Comparison of ENCODE assay signal across 27 cellular contexts in the genomic region with DNA sequence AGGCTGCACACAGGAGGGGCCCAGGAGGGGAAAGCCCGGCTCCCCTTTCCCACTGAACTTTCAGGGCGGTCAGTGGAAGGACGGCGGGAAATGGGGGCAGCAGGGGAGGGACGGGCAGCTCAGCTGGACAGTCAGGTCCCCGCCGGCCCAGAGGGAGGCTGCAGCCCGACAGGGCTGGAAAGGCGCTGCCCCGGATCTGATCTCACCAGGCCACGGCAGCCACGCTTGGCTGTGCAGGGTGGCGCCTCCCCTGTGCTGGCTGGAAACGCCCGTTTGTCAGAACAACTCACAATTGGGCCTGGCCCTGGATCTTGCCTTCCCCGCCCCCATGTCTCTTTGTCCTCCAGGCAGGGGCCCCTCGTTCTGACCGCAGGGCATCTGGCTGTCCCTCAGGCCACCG. TPM values are rescaled to one million over a fixed set of nuclear protein-coding genes. Genes with fewer than 3 reads are reported as not detected.
A peak's percentile ranks its signal among the peaks of the same experiment; 100 is the strongest.
DNase-seq lines count a peak whose midpoint lies in the region; ATAC-seq and TF ChIP-seq lines count a peak whose summit lies in the region.
"Had no signal": no experiment of that assay in that cellular context is flagged by ENCODE, and none has a peak within 500 bp of the region (broad histone marks: within the 10 kb centered on the region; RNA-seq: fewer than 3 reads in every experiment).

No MANE protein-coding gene starts in this region.

- H3K9me3 Mint-ChIP-seq in nephron, result no peaks in the 10 kb centered on the region
- H3K9me3 Mint-ChIP-seq in glutamatergic neuron (ENCODE audit: unreplicated experiment), result no peaks in the 10 kb centered on the region
- no peaks in the 10 kb centered on the region for H3K9me3 Mint-ChIP-seq in T-cell
- H3K9me3 Mint-ChIP-seq: activated CD8-positive, alpha-beta T cell treated with anti-CD3 and anti-CD28 coated beads for 36 hours; CD8-positive, alpha-beta T cell; naive thymus-derived CD8-positive, alpha-beta T cell had no signal

- H3K4me3 ChIP-seq in RWPE2 (ENCODE audit: severe bottlenecking) (no peak overlapping the region), heart left ventricle (peak overlapping the region in 2 of 12 donors; percentile 26 to 35)
- H3K4me3 ChIP-seq: gastrocnemius medialis, pancreas, SJCRH30 had no signal

- peaks cover 23% of the 10 kb centered on the region for H3K27me3 Mint-ChIP-seq in nephron (ENCODE audit: low read depth)
- peaks cover 6% of the 10 kb centered on the region for H3K27me3 Mint-ChIP-seq in glutamatergic neuron (ENCODE audit: unreplicated experiment)
- H3K27me3 Mint-ChIP-seq in T-cell, result peaks cover 4 to 8% of the 10 kb centered on the region in 2 donors

- intact Hi-C loops in heart left ventricle (cut with DNase I), result no loop called here

- WGBS in heart left ventricle, 4 donors, result 60 to 77% (median 62%) methylated on average over 18 to 19 of the region's 19 CpGs

- peaks cover 65% of the 10 kb centered on the region for H3K27me3 ChIP-seq in RWPE2 (ENCODE audit: insufficient read depth, poor library complexity, severe bottlenecking)
- peaks cover 0 to 55% (median 12%) of the 10 kb centered on the region in 9 donors for H3K27me3 ChIP-seq in heart left ventricle

- H3K4me1 ChIP-seq in RWPE2 (ENCODE audit: insufficient read depth, poor library complexity, severe bottlenecking) (no peaks in the 10 kb centered on the region), heart left ventricle (no peaks in the 10 kb centered on the region)
- H3K4me1 ChIP-seq: gastrocnemius medialis, pancreas, SJCRH30 had no signal

- DNase-seq in AG20443 (ENCODE audit: low spot score) (peak; percentile 64), RWPE2 (ENCODE audit: low spot score) (no peak), heart left ventricle (peak in 4 of 5 donors; percentile 39 to 75 (median 61)), glutamatergic neuron (no peak), HPDE6-E6E7 (ENCODE audit: extremely low spot score) (no peak), T-cell (no peak), NCI-H2227 (lab: John Stamatoyannopoulos, UW; ENCODE audit: unreplicated experiment) (no peak)
- DNase-seq: activated CD4-positive, CD25-positive, alpha-beta regulatory T cell treated with anti-CD3 and anti-CD28 coated beads, Interleukin-2, amount 50 U/mL, for 72 hours; activated CD8-positive, alpha-beta T cell treated with anti-CD3 and anti-CD28 coated beads for 36 hours; activated gamma-delta T cell; CD8-positive, alpha-beta T cell; DMS153; effector CD8-positive, alpha-beta T cell; erythroblast; gastrocnemius medialis; GDM1; naive thymus-derived CD8-positive, alpha-beta T cell; NCI-H146; NCI-H526; pancreas; SJCRH30; T-helper 1 cell had no signal

- POLR2A ChIA-PET in T-cell (lab: Charles Lee), result no interaction called here

- H3K36me3 Mint-ChIP-seq in nephron (ENCODE audit: low read depth) (no peaks in the 10 kb centered on the region), glutamatergic neuron (ENCODE audit: unreplicated experiment) (no peaks in the 10 kb centered on the region), T-cell (no peaks in the 10 kb centered on the region)
- H3K36me3 Mint-ChIP-seq: brain; CD8-positive, alpha-beta T cell; naive thymus-derived CD8-positive, alpha-beta T cell had no signal

- peaks cover 31% of the 10 kb centered on the region for H3K4me1 Mint-ChIP-seq in nephron
- H3K4me1 Mint-ChIP-seq in glutamatergic neuron (ENCODE audit: low read depth, unreplicated experiment), result peaks cover 23% of the 10 kb centered on the region
- no peaks in the 10 kb centered on the region for H3K4me1 Mint-ChIP-seq in T-cell
- H3K4me1 Mint-ChIP-seq: naive thymus-derived CD8-positive, alpha-beta T cell had no signal

- no peak overlapping the region for H3K27ac ChIP-seq in RWPE2 (ENCODE audit: poor library complexity, severe bottlenecking)
- peak overlapping the region in 1 of 12 donors; percentile 67 for H3K27ac ChIP-seq in heart left ventricle
- H3K27ac ChIP-seq: gastrocnemius medialis, KMS-11, pancreas, SJCRH30 had no signal

- H3K4me3 Mint-ChIP-seq in nephron, result peak overlapping the region in 1 of 3 experiments; percentile 51
- no peak overlapping the region for H3K4me3 Mint-ChIP-seq in glutamatergic neuron (ENCODE audit: unreplicated experiment)
- H3K4me3 Mint-ChIP-seq in T-cell, result no peak overlapping the region
- H3K4me3 Mint-ChIP-seq: activated CD8-positive, alpha-beta T cell treated with anti-CD3 and anti-CD28 coated beads for 36 hours; brain; CD8-positive, alpha-beta T cell; naive thymus-derived CD8-positive, alpha-beta T cell had no signal

- ATAC-seq in RWPE2 (ENCODE audit: low read depth) (0 out of 3 replicates have a peak, but pooled peaks have one; percentile 7), heart left ventricle (peak; percentile 64 to 84 (median 75)), T-cell (replicated peaks in 1 of 4) (no peak)
- ATAC-seq: activated CD8-positive, alpha-beta T cell treated with anti-CD3 and anti-CD28 coated beads for 36 hours; CD8-positive, alpha-beta T cell; gastrocnemius medialis; naive thymus-derived CD8-positive, alpha-beta T cell; Panc1 had no signal

- no peak for TF ChIP-seq POLR2A in heart left ventricle (IDR thresholded peaks at IDR 0.05)

- H3K9me3 ChIP-seq in RWPE2 (ENCODE audit: severe bottlenecking) (no peaks in the 10 kb centered on the region), heart left ventricle (no peaks in the 10 kb centered on the region)
- H3K9me3 ChIP-seq: gastrocnemius medialis, pancreas, SJCRH30 had no signal

- H3K36me3 ChIP-seq in RWPE2 (ENCODE audit: low read depth) (no peaks in the 10 kb centered on the region), heart left ventricle (no peaks in the 10 kb centered on the region)
- H3K36me3 ChIP-seq: gastrocnemius medialis, pancreas, SJCRH30 had no signal

- CTCF ChIA-PET in T-cell (lab: Charles Lee), result no interaction called here

- H3K27ac Mint-ChIP-seq in nephron (peak overlapping the region; percentile 75 to 94 (median 92)), glutamatergic neuron (ENCODE audit: unreplicated experiment) (no peak overlapping the region), T-cell (no peak overlapping the region)
- H3K27ac Mint-ChIP-seq: activated CD8-positive, alpha-beta T cell treated with anti-CD3 and anti-CD28 coated beads for 36 hours; CD8-positive, alpha-beta T cell had no signal

- TF ChIP-seq CTCF in RWPE2 (IDR thresholded peaks at IDR 0.05; ENCODE audit: poor library complexity, severe bottlenecking) (no peak), heart left ventricle (IDR thresholded peaks at IDR 0.05) (no peak), nephron (IDR thresholded peaks at IDR 0.05; ENCODE audit: unreplicated experiment in 3 of 3) (no peak), glutamatergic neuron (IDR thresholded peaks at IDR 0.05; ENCODE audit: partially characterized antibody, unreplicated experiment) (no peak)

RNA-seq across cellular contexts. Expression of a gene that starts 43.2 kb away (rescaled TPM):
- total RNA-seq in heart left ventricle, result under 1 TPM in 2 of 9 donors, not detected in 7; 0.13 to 0.19 TPM
- under 1 TPM in 1 of 2 donors, not detected in 1; 0.03 TPM for polyA plus RNA-seq in heart left ventricle
- 9.1 TPM for total RNA-seq in glutamatergic neuron (ENCODE audit: unreplicated experiment)
- not detected for total RNA-seq in T-cell
- total RNA-seq: activated CD8-positive, alpha-beta T cell treated with anti-CD3 and anti-CD28 coated beads for 36 hours; CD8-positive, alpha-beta T cell; gastrocnemius medialis; HT1080; naive thymus-derived CD8-positive, alpha-beta T cell had no signal
- polyA plus RNA-seq: naive thymus-derived CD8-positive, alpha-beta T cell had no signal

Comparison
In these comparisons a context has a peak if more than half of its experiments do, and no peak if none do; other contexts are left out.
1. DNase-seq: peak in AG20443 (single experiment) and heart left ventricle (4 of 5); none in RWPE2 (single experiment), glutamatergic neuron (single experiment), HPDE6-E6E7 (single experiment), T-cell (0 of 34) and NCI-H2227 (single experiment).
2. ATAC-seq: peak in RWPE2 (single experiment) and heart left ventricle (4 of 4); none in T-cell (0 of 4).
3. H3K27ac Mint-ChIP-seq: peak in nephron (3 of 3); none in glutamatergic neuron (single experiment) and T-cell (0 of 2).